Comparison of ENCODE assay signal across 16 cellular contexts in the genomic region with DNA sequence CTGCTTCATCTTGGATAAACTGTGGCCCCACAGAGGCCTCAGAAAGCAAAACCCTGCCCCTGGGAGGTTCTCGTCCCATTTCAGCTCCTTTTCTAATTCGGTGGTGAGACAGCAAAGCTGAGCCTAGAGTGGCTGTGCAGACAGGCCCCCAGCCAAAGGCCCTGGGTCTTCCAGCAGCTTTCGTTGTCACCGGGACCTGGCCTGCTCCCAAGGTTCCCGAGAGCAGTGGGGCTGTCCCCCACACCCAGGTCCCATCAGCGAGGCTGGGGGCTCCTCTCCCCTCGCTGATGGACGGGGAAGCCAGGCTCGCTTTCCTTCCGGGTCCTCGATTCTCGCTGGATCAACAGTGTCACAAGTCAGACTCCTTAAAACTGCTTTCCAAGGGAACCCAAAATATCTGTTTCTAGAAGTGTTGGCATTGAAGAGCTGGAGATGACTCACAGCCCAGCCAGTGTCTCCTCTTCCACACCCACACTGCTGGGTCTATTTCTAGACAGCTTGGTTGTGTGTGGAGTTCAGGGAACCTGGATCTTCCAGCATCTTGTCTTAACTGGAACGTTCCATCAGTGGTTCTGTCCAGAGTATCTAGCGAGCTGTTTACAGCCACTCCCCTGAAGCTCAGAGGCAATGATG. TPM values are rescaled to one million over a fixed set of nuclear protein-coding genes. Genes with fewer than 3 reads are reported as not detected.
DNase-seq lines count a peak whose midpoint lies in the region; FAIRE-seq and TF ChIP-seq lines count a peak whose summit lies in the region.
"Had no signal": no experiment of that assay in that cellular context is flagged by ENCODE, and none has a peak within 500 bp of the region (broad histone marks: within the 10 kb centered on the region; RNA-seq: fewer than 3 reads in every experiment).

No MANE protein-coding gene starts in this region.

- intact Hi-C loops in adrenal gland (cut with DNase I): no loop called here

- H3K4me3 Mint-ChIP-seq in progenitor cell of endocrine pancreas (ENCODE audit: low read depth): no peak overlapping the region
- H3K4me3 Mint-ChIP-seq: activated naive CD8-positive, alpha-beta T cell treated with anti-CD3 and anti-CD28 coated beads, Interleukin-2, amount 10 ng/mL, durations not matched to agents 7 days and 5 days; nephron progenitor cell had no signal

- no peak overlapping the region for H3K4me3 ChIP-seq in adrenal gland

- no peaks in the 10 kb centered on the region for H3K36me3 ChIP-seq in adrenal gland (replicated peaks in 1 of 2)

- no peak overlapping the region for H3K27ac Mint-ChIP-seq in progenitor cell of endocrine pancreas
- H3K27ac Mint-ChIP-seq: activated naive CD8-positive, alpha-beta T cell treated with anti-CD3 and anti-CD28 coated beads, Interleukin-2, amount 10 ng/mL, durations not matched to agents 7 days and 5 days; nephron progenitor cell had no signal

- TF ChIP-seq POLR2A in adrenal gland (IDR thresholded peaks at IDR 0.05): no peak

- no peaks in the 10 kb centered on the region for H3K4me1 ChIP-seq in adrenal gland (replicated peaks in 1 of 2)

- no peaks in the 10 kb centered on the region for H3K27me3 ChIP-seq in adrenal gland

- FAIRE-seq in urothelium cell line (lab: Jason Lieb, UNC): no peak
- FAIRE-seq: endometrium, GM18507 had no signal

- 57 to 67% (median 63%) methylated on average over 11 to 14 of the region's 14 CpGs for WGBS in adrenal gland, 4 donors

- H3K9me3 ChIP-seq in adrenal gland (replicated peaks in 1 of 3): no peaks in the 10 kb centered on the region

- H3K27me3 Mint-ChIP-seq in progenitor cell of endocrine pancreas: peaks cover 10% of the 10 kb centered on the region

- TF ChIP-seq CTCF in adrenal gland (IDR thresholded peaks at IDR 0.05): no peak
- TF ChIP-seq CTCF in progenitor cell of endocrine pancreas (IDR thresholded peaks at IDR 0.05; ENCODE audit: unreplicated experiment): no peak

- no peaks in the 10 kb centered on the region for H3K9me3 Mint-ChIP-seq in progenitor cell of endocrine pancreas (ENCODE audit: low read depth)
- H3K9me3 Mint-ChIP-seq: activated naive CD8-positive, alpha-beta T cell treated with anti-CD3 and anti-CD28 coated beads, Interleukin-2, amount 10 ng/mL, durations not matched to agents 7 days and 5 days had no signal

- no peak overlapping the region for H3K27ac ChIP-seq in adrenal gland
- H3K27ac ChIP-seq in substantia nigra (ENCODE audit: low read depth, low read length, poor library complexity, severe bottlenecking): no peak overlapping the region
- H3K27ac ChIP-seq: 22Rv1 had no signal

- peak; percentile 38 for DNase-seq in DMS53 (lab: John Stamatoyannopoulos, UW)
- DNase-seq in DMS53 treated with DMSO at 0.1 percent for 48 hours (lab: John Stamatoyannopoulos, UW; ENCODE audit: unreplicated experiment): no peak
- DNase-seq in adrenal gland: peak in 4 of 7 donors; percentile 49 to 57 (median 52)
- peak; percentile 20 for DNase-seq in glomerular visceral epithelial cell (ENCODE audit: extremely low spot score)
- DNase-seq in urothelium cell line (ENCODE audit: low spot score): peak; percentile 47
- DNase-seq in substantia nigra (lab: John Stamatoyannopoulos, UW): no peak
- DNase-seq in progenitor cell of endocrine pancreas (ENCODE audit: low spot score, unreplicated experiment): no peak
- no peak for DNase-seq in activated CD4-positive, CD25-positive, alpha-beta regulatory T cell treated with anti-CD3 and anti-CD28 coated beads, Interleukin-2, amount 50 U/mL, for 72 hours
- DNase-seq: activated naive CD8-positive, alpha-beta T cell treated with anti-CD3 and anti-CD28 coated beads, Interleukin-2, amount 10 ng/mL, durations not matched to agents 7 days and 5 days; DMS79 treated with DMSO at 0.1 percent for 48 hours; NCI-H1048; nephron progenitor cell; T-helper 2 cell had no signal

- peaks cover 6% of the 10 kb centered on the region for H3K4me1 Mint-ChIP-seq in progenitor cell of endocrine pancreas (ENCODE audit: low read depth)

- H3K36me3 Mint-ChIP-seq in progenitor cell of endocrine pancreas (ENCODE audit: insufficient read depth): no peaks in the 10 kb centered on the region
- H3K36me3 Mint-ChIP-seq: activated naive CD8-positive, alpha-beta T cell treated with anti-CD3 and anti-CD28 coated beads, Interleukin-2, amount 10 ng/mL, durations not matched to agents 7 days and 5 days had no signal

RNA-seq across cellular contexts. Expression of a gene that starts 35.0 kb away (rescaled TPM):
- total RNA-seq in adrenal gland (10 to 100 TPM; 12.8 to 24.6 (median 19.8) TPM), progenitor cell of endocrine pancreas (30.9 and 32.6 TPM in 2 replicates)
- polyA plus RNA-seq in adrenal gland: 10 to 100 TPM; 16.5 to 29.8 (median 22.9) TPM

RNA-seq across cellular contexts. Expression of a gene that starts 40.7 kb away (rescaled TPM):
- total RNA-seq in adrenal gland (10 to 100 TPM; 38.5 to 88.9 (median 59.0) TPM), progenitor cell of endocrine pancreas (50.5 and 55.2 TPM in 2 replicates)
- polyA plus RNA-seq in adrenal gland: 10 to 100 TPM; 25.3 to 27.8 (median 26.0) TPM

RNA-seq across cellular contexts. Expression of a gene that starts 48.3 kb away (rescaled TPM):
- total RNA-seq in adrenal gland: 10 to 100 TPM in 7 of 8 donors, 1 to 10 TPM in 1; 9.5 to 72.0 (median 39.4) TPM
- polyA plus RNA-seq in adrenal gland: 100 to 1,000 TPM; 116 to 143 (median 127) TPM
- total RNA-seq in progenitor cell of endocrine pancreas: 42.0 and 42.6 TPM in 2 replicates

Comparison
In these comparisons a context has a peak if more than half of its experiments do, and no peak if none do; other contexts are left out.
1. DNase-seq: peak in DMS53 (single experiment), adrenal gland (4 of 7), glomerular visceral epithelial cell (single experiment) and urothelium cell line (single experiment); none in DMS53 treated with DMSO at 0.1 percent for 48 hours (single experiment), substantia nigra (0 of 49), progenitor cell of endocrine pancreas (single experiment) and activated CD4-positive, CD25-positive, alpha-beta regulatory T cell treated with anti-CD3 and anti-CD28 coated beads, Interleukin-2, amount 50 U/mL, for 72 hours (single experiment).